Comparison of ENCODE assay signal across 1 cellular context in genomic region chr3:172159962-172160538, GRCh38.
TF ChIP-seq lines count a peak whose summit lies in the region.

No MANE protein-coding gene starts in this region.

TF ChIP-seq in GM23338, 12 proteins besides CTCF, POLR2A, EP300 and RAD21 (continued from another document):
- no peak for TF ChIP-seq ZNF114 (CRISPR knock-in tag; IDR thresholded peaks at IDR 0.05)
